Comparison of ENCODE assay signal across 8 cellular contexts in the genomic region with DNA sequence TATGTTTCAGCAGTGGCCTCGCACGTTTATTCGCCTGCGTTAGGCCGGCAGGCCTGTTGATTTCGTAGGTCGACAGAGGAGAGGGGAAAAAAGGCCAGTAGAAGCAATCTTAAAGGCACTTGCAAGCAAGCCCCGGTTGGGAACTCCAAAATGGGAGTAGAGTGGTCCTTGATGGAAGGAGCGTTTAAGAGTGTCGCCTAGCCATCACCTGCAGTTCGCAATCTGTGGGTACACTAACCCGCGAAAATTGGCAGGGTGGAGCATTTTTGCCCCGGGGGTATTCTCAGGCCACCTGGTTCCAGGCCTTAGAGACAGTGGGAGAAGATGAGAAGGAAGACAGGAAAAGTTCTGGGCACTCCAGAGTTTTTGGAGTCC. TPM values are rescaled to one million over a fixed set of nuclear protein-coding genes. Genes with fewer than 3 reads are reported as not detected.
DNase-seq lines count a peak whose midpoint lies in the region; ATAC-seq, FAIRE-seq and TF ChIP-seq lines count a peak whose summit lies in the region.

No MANE protein-coding gene starts in this region.

- peaks cover 43% of the 10 kb centered on the region for H4K20me1 ChIP-seq in K562 (replicated peaks; ENCODE audit: control insufficient read depth, insufficient read depth, low read length)

- peak; percentile 23 for FAIRE-seq in K562 (lab: Jason Lieb, UNC)

- no peak overlapping the region for H4K8ac ChIP-seq in mesenchymal stem cell (ENCODE audit: low read length)

- peak overlapping the region; percentile 89 to 93 for H3K4me3 ChIP-seq in right atrium auricular region
- peak overlapping the region; percentile 91 for H3K4me3 ChIP-seq in K562
- H3K4me3 ChIP-seq in mesenchymal stem cell (ENCODE audit: insufficient read depth in 1 of 2, low read depth in 1 of 2, low read length in 2 of 2): peak overlapping the region; percentile 75 to 95

- H3K4me2 ChIP-seq in K562 (ENCODE audit: insufficient read depth, low read length): peak overlapping the region; percentile 96
- H3K4me2 ChIP-seq in mesenchymal stem cell (ENCODE audit: low read length, poor library complexity, severe bottlenecking): peak overlapping the region; percentile 76

- in situ Hi-C loops in K562 (cut with MboI): no loop called here

- POLR2A ChIA-PET in K562 (lab: Yijun Ruan, JAX): interaction anchor here (0.9 to 2.6 kb wide), 5 partner anchors 11 to 469 kb away, joined by 3 to 10 read pairs (median 5); partner anchors contain the start of gene XBP1

- no peak for ATAC-seq in K562
- ATAC-seq in HG03095 (IDR thresholded peaks at IDR 0.05; ENCODE audit: unreplicated experiment): no peak
- ATAC-seq in HG03139 (IDR thresholded peaks at IDR 0.05; ENCODE audit: unreplicated experiment): no peak
- ATAC-seq in GM18909 (IDR thresholded peaks at IDR 0.05; ENCODE audit: poor library complexity, unreplicated experiment): no peak

- peak overlapping the region in 1 of 2 experiments; percentile 58 for H3K14ac ChIP-seq in mesenchymal stem cell (ENCODE audit: low read length in 2 of 2)

- CTCF ChIA-PET in K562 (lab: Yijun Ruan, JAX; ENCODE audit: low intra/inter-chr PET ratio): no interaction called here

- no peaks in the 10 kb centered on the region for H3K27me3 ChIP-seq in right atrium auricular region
- no peaks in the 10 kb centered on the region for H3K27me3 ChIP-seq in K562 (ENCODE audit: control insufficient read depth in 2 of 2, insufficient read depth in 2 of 2, low read length in 2 of 2)
- H3K27me3 ChIP-seq in mesenchymal stem cell (ENCODE audit: control insufficient read depth in 1 of 2, insufficient read depth in 1 of 2, low read length in 2 of 2): no peaks in the 10 kb centered on the region

- H3K79me2 ChIP-seq in K562 (ENCODE audit: control insufficient read depth, insufficient read depth, low read length): peaks cover 87% of the 10 kb centered on the region

- no peak overlapping the region for H4K91ac ChIP-seq in mesenchymal stem cell (ENCODE audit: low read length)

- no peak overlapping the region for H3K18ac ChIP-seq in mesenchymal stem cell (ENCODE audit: low read depth in 1 of 2, low read length in 2 of 2)

- H3K9me1 ChIP-seq in K562 (ENCODE audit: control insufficient read depth, insufficient read depth, low read length): peaks cover 6% of the 10 kb centered on the region

- WGBS in K562 (ENCODE audit: insufficient coverage, low coverage, missing lambda C conversion rate): 0% methylated on average over 14 of the region's 14 CpGs
- 4% methylated on average over 14 of the region's 14 CpGs for WGBS in mesenchymal stem cell

- H2BK12ac ChIP-seq in mesenchymal stem cell (ENCODE audit: low read length in 2 of 2): no peak overlapping the region

- H2AFZ ChIP-seq in K562 (ENCODE audit: low read depth, low read length) (no peak overlapping the region), mesenchymal stem cell (ENCODE audit: low read depth, low read length) (no peak overlapping the region)

- DNase-seq in right atrium auricular region (ENCODE audit: low spot score) (peak; percentile 40), cardiac septum (ENCODE audit: low spot score) (no peak), K562 (ENCODE audit: extremely low read depth in 1 of 4, low spot score in 3 of 4) (no peak), mesenchymal stem cell (peak; percentile 13)
- no peak for DNase-seq in stimulated activated CD4-positive, alpha-beta T cell treated with anti-CD3 and anti-CD28 coated beads, Interleukin-2, amount 100 ng/mL, for 48 hours

- peaks cover 12% of the 10 kb centered on the region for H3K79me1 ChIP-seq in mesenchymal stem cell (replicated peaks; ENCODE audit: low read length, poor library complexity, severe bottlenecking)

- no TSS peak for BruUV-seq in K562 (replicated peaks; lab: Mats Ljungman, UMichigan)

- peaks cover 0 to 53% of the 10 kb centered on the region in 2 donors for H3K4me1 ChIP-seq in right atrium auricular region
- H3K4me1 ChIP-seq in K562 (replicated peaks in 1 of 2; ENCODE audit: control insufficient read depth in 2 of 2, insufficient read depth in 2 of 2, low read length in 2 of 2): peaks cover 17 to 31% of the 10 kb centered on the region in 2 experiments; a peak in 4 of 5 replicates
- H3K4me1 ChIP-seq in mesenchymal stem cell (ENCODE audit: control insufficient read depth, insufficient read depth, low read depth, low read length): peaks cover 15% of the 10 kb centered on the region

- intact Hi-C loops in cardiac septum (cut with DNase I) (loop anchor here (2.0 kb wide), 1 partner anchor 38 kb away; the partner anchor contains the start of gene GAS2L1), K562 (cut with micrococcal nuclease) (loop anchor here (10.0 kb wide), 1 partner anchor 384 kb away; the partner anchor contains the start of gene ZNRF3)

- H2AK5ac ChIP-seq in mesenchymal stem cell (ENCODE audit: low read length, severe bottlenecking): peak overlapping the region; percentile 43

- H3K36me3 ChIP-seq in right atrium auricular region: peaks cover 33% of the 10 kb centered on the region
- H3K36me3 ChIP-seq in K562 (ENCODE audit: control insufficient read depth, insufficient read depth, low read length): peaks cover 76% of the 10 kb centered on the region
- H3K36me3 ChIP-seq in mesenchymal stem cell (ENCODE audit: control insufficient read depth in 1 of 2, insufficient read depth in 2 of 2, low read depth in 1 of 2, low read length in 2 of 2): peaks cover 18 to 61% of the 10 kb centered on the region in 2 experiments

- H3K27ac ChIP-seq in right atrium auricular region: peak overlapping the region; percentile 99
- peak overlapping the region; percentile 100 for H3K27ac ChIP-seq in K562 (ENCODE audit: extremely low read depth, low read depth, low read length)
- peak overlapping the region; percentile 50 for H3K27ac ChIP-seq in mesenchymal stem cell (ENCODE audit: low read length, poor library complexity, severe bottlenecking)

- H3K4ac ChIP-seq in mesenchymal stem cell (ENCODE audit: low read depth in 1 of 2, low read length in 2 of 2): peak overlapping the region in 1 of 2 experiments; percentile 96

- TF ChIP-seq CTCF in right atrium auricular region (IDR thresholded peaks at IDR 0.05) (no peak), K562 (IDR thresholded peaks at IDR 0.05 in 2 of 3, conservative IDR thresholded peaks at IDR 0.05 in 1 of 3; ENCODE audit: insufficient read depth in 2 of 3, low read depth in 1 of 3, low read length in 3 of 3) (no peak)

- H2BK5ac ChIP-seq in mesenchymal stem cell (ENCODE audit: low read depth, low read length, poor library complexity, severe bottlenecking): no peak overlapping the region

- TF ChIP-seq POLR2A in K562 (conservative IDR thresholded peaks at IDR 0.05): no peak

- no peak overlapping the region for H3K23ac ChIP-seq in mesenchymal stem cell (ENCODE audit: low read length in 2 of 2)

- no peak for TF ChIP-seq EP300 in K562 (IDR thresholded peaks at IDR 0.05; ENCODE audit: low read length)

- no peak overlapping the region for H2BK120ac ChIP-seq in mesenchymal stem cell (ENCODE audit: low read depth, low read length)

- TF ChIP-seq RAD21 in K562 (CRISPR knock-in tag; conservative IDR thresholded peaks at IDR 0.05 in 1 of 2, IDR thresholded peaks at IDR 0.05 in 1 of 2): no peak

- H2BK15ac ChIP-seq in mesenchymal stem cell (ENCODE audit: low read depth, poor library complexity, severe bottlenecking): no peak overlapping the region

- H3K9ac ChIP-seq in K562 (ENCODE audit: insufficient read depth in 1 of 2, low read depth in 2 of 2, low read length in 2 of 2): peak overlapping the region; percentile 100
- peak overlapping the region; percentile 97 for H3K9ac ChIP-seq in mesenchymal stem cell (ENCODE audit: low read length)

- H3K9me3 ChIP-seq in right atrium auricular region (no peaks in the 10 kb centered on the region), K562 (replicated peaks; ENCODE audit: control insufficient read depth, insufficient read depth, low read depth, low read length) (no peaks in the 10 kb centered on the region), mesenchymal stem cell (ENCODE audit: control insufficient read depth, low read length) (no peaks in the 10 kb centered on the region)

RNA-seq across cellular contexts. Expression of gene EWSR1, which starts 1.1 kb away (rescaled TPM):
- total RNA-seq in right atrium auricular region: 100 to 1,000 TPM; 153 to 179 TPM
- total RNA-seq in cardiac septum: 138 TPM
- 290 and 407 TPM in 2 replicates for total RNA-seq in K562 (2011; cell fraction: chromatin; rRNA removed; ENCODE audit: low replicate concordance)
- 162 and 182 TPM in 2 replicates for total RNA-seq in K562 (2011; cell fraction: nucleolus; rRNA removed)
- 269 and 319 TPM in 2 replicates for total RNA-seq in K562 (2011; cell fraction: nucleoplasm; rRNA removed)
- 283 and 302 TPM in 2 replicates for total RNA-seq in K562 (2014; rRNA removed)
- 131 and 132 TPM in 2 replicates for total RNA-seq in K562 (2014; rRNA removed; fragmentation: Illumina TruSeq; extraction: Trizol)
- total RNA-seq in K562 (2015; rRNA removed; fragmentation: Illumina TruSeq; extraction: Trizol): 172 and 181 TPM in 2 replicates
- 233 and 254 TPM in 2 replicates for total RNA-seq in K562 (2021)
- 239 and 279 TPM in 2 replicates for polyA plus RNA-seq in K562 (2011; rRNA removed)
- 452 and 650 TPM in 2 replicates for polyA plus RNA-seq in K562 (2011; cell fraction: cytosol; rRNA removed)
- polyA plus RNA-seq in K562 (2011; cell fraction: nucleus; rRNA removed): 519 and 665 TPM in 2 replicates
- 205 and 340 TPM in 2 replicates for polyA plus RNA-seq in K562 (2012)
- 375 and 450 TPM in 2 replicates for polyA plus RNA-seq in K562 (2014; fragmentation: Illumina TruSeq; extraction: Trizol)
- polyA plus RNA-seq in K562 (2014; fragmentation: Nextera tagmentation; extraction: Ambion mirVana): 100 to 1,000 TPM in 1 of 2 experiments, 10 to 100 TPM in 1; 83.3 to 101 TPM
- polyA plus RNA-seq in K562 (2014; rRNA removed): 245 and 263 TPM in 2 replicates
- 228 and 290 TPM in 2 replicates for polyA minus RNA-seq in K562 (2011; rRNA and poly(A)+ RNA removed)
- 181 and 192 TPM in 2 replicates for polyA minus RNA-seq in K562 (2011; cell fraction: cytosol; rRNA and poly(A)+ RNA removed)
- 106 and 173 TPM in 2 replicates for polyA minus RNA-seq in K562 (2011; cell fraction: nucleus; rRNA and poly(A)+ RNA removed)
- polyA plus RNA-seq in mesenchymal stem cell (2013, experiment 1 of 2): 174 TPM
- polyA plus RNA-seq in mesenchymal stem cell (2013, experiment 2 of 2): 172 TPM

RNA-seq across cellular contexts. Expression of gene RHBDD3, which starts 1.4 kb away (rescaled TPM):
- total RNA-seq in right atrium auricular region: 10 to 100 TPM; 16.5 to 23.4 TPM
- 16.7 TPM for total RNA-seq in cardiac septum
- total RNA-seq in K562 (2011; cell fraction: chromatin; rRNA removed; ENCODE audit: low replicate concordance): 10.9 and 42.9 TPM in 2 replicates
- total RNA-seq in K562 (2011; cell fraction: nucleolus; rRNA removed): 47.1 and 51.4 TPM in 2 replicates
- total RNA-seq in K562 (2011; cell fraction: nucleoplasm; rRNA removed): 27.9 and 28.5 TPM in 2 replicates
- 30.9 and 37.1 TPM in 2 replicates for total RNA-seq in K562 (2014; rRNA removed)
- total RNA-seq in K562 (2014; rRNA removed; fragmentation: Illumina TruSeq; extraction: Trizol): 7.3 and 8.5 TPM in 2 replicates
- 18.0 and 20.8 TPM in 2 replicates for total RNA-seq in K562 (2015; rRNA removed; fragmentation: Illumina TruSeq; extraction: Trizol)
- 29.9 and 30.3 TPM in 2 replicates for total RNA-seq in K562 (2021)
- polyA plus RNA-seq in K562 (2011; rRNA removed): 14.0 and 17.4 TPM in 2 replicates
- 21.8 and 63.3 TPM in 2 replicates for polyA plus RNA-seq in K562 (2011; cell fraction: cytosol; rRNA removed)
- 18.2 and 35.0 TPM in 2 replicates for polyA plus RNA-seq in K562 (2011; cell fraction: nucleus; rRNA removed)
- 22.9 and 35.2 TPM in 2 replicates for polyA plus RNA-seq in K562 (2012)
- 10.2 and 20.1 TPM in 2 replicates for polyA plus RNA-seq in K562 (2014; fragmentation: Illumina TruSeq; extraction: Trizol)
- 1 to 10 TPM in 1 of 2 experiments, under 1 TPM in 1; 0.32 to 1.2 TPM for polyA plus RNA-seq in K562 (2014; fragmentation: Nextera tagmentation; extraction: Ambion mirVana)
- 35.6 and 39.3 TPM in 2 replicates for polyA plus RNA-seq in K562 (2014; rRNA removed)
- polyA minus RNA-seq in K562 (2011; rRNA and poly(A)+ RNA removed): 2.8 and 5.3 TPM in 2 replicates
- polyA minus RNA-seq in K562 (2011; cell fraction: cytosol; rRNA and poly(A)+ RNA removed): 9.1 and 13.8 TPM in 2 replicates
- 10.9 and 11.4 TPM in 2 replicates for polyA minus RNA-seq in K562 (2011; cell fraction: nucleus; rRNA and poly(A)+ RNA removed)
- 22.5 TPM for polyA plus RNA-seq in mesenchymal stem cell (2013, experiment 1 of 2)
- 22.7 TPM for polyA plus RNA-seq in mesenchymal stem cell (2013, experiment 2 of 2)

RNA-seq across cellular contexts. Expression of gene GAS2L1, which starts 37.2 kb away (rescaled TPM):
- 10 to 100 TPM; 19.4 to 28.0 TPM for total RNA-seq in right atrium auricular region
- 13.0 TPM for total RNA-seq in cardiac septum
- 22.3 and 60.1 TPM in 2 replicates for total RNA-seq in K562 (2011; cell fraction: chromatin; rRNA removed; ENCODE audit: low replicate concordance)
- total RNA-seq in K562 (2011; cell fraction: nucleolus; rRNA removed): 28.4 and 30.7 TPM in 2 replicates
- 27.4 and 41.5 TPM in 2 replicates for total RNA-seq in K562 (2011; cell fraction: nucleoplasm; rRNA removed)
- 7.0 and 9.5 TPM in 2 replicates for total RNA-seq in K562 (2014; rRNA removed)
- total RNA-seq in K562 (2014; rRNA removed; fragmentation: Illumina TruSeq; extraction: Trizol): 1.3 and 1.5 TPM in 2 replicates
- total RNA-seq in K562 (2015; rRNA removed; fragmentation: Illumina TruSeq; extraction: Trizol): 4.8 and 5.4 TPM in 2 replicates
- 19.7 and 21.4 TPM in 2 replicates for total RNA-seq in K562 (2021)
- polyA plus RNA-seq in K562 (2011; rRNA removed): 3.2 and 5.1 TPM in 2 replicates
- polyA plus RNA-seq in K562 (2011; cell fraction: cytosol; rRNA removed): 4.3 and 19.2 TPM in 2 replicates
- polyA plus RNA-seq in K562 (2011; cell fraction: nucleus; rRNA removed): 22.5 and 43.5 TPM in 2 replicates
- polyA plus RNA-seq in K562 (2012): 8.3 and 13.9 TPM in 2 replicates
- 2.4 and 6.6 TPM in 2 replicates for polyA plus RNA-seq in K562 (2014; fragmentation: Illumina TruSeq; extraction: Trizol)
- polyA plus RNA-seq in K562 (2014; fragmentation: Nextera tagmentation; extraction: Ambion mirVana): under 1 TPM; 0.56 to 0.94 TPM
- polyA plus RNA-seq in K562 (2014; rRNA removed): 14.3 and 17.2 TPM in 2 replicates
- polyA minus RNA-seq in K562 (2011; rRNA and poly(A)+ RNA removed): 0.66 and 3.1 TPM in 2 replicates
- polyA minus RNA-seq in K562 (2011; cell fraction: cytosol; rRNA and poly(A)+ RNA removed): 6.4 and 6.5 TPM in 2 replicates
- polyA minus RNA-seq in K562 (2011; cell fraction: nucleus; rRNA and poly(A)+ RNA removed): 9.4 and 9.8 TPM in 2 replicates
- polyA plus RNA-seq in mesenchymal stem cell (2013, experiment 1 of 2): 21.8 TPM
- 22.6 TPM for polyA plus RNA-seq in mesenchymal stem cell (2013, experiment 2 of 2)

RNA-seq across cellular contexts. Expression of gene RASL10A, which starts 46.3 kb away (rescaled TPM):
- 1 to 10 TPM; 1.1 to 1.8 TPM for total RNA-seq in right atrium auricular region
- total RNA-seq in cardiac septum: 1.3 TPM
- total RNA-seq in K562 (2011; cell fraction: chromatin; rRNA removed; ENCODE audit: low replicate concordance): 1.7 TPM in 1 of 2 replicates, not detected in the other
- 1.3 and 1.6 TPM in 2 replicates for total RNA-seq in K562 (2011; cell fraction: nucleolus; rRNA removed)
- total RNA-seq in K562 (2011; cell fraction: nucleoplasm; rRNA removed): 0.95 and 1.1 TPM in 2 replicates
- total RNA-seq in K562 (2014; rRNA removed): 0.53 and 0.95 TPM in 2 replicates
- 0.25 TPM in 1 of 2 replicates, not detected in the other for total RNA-seq in K562 (2014; rRNA removed; fragmentation: Illumina TruSeq; extraction: Trizol)
- not detected in 2 replicates for total RNA-seq in K562 (2015; rRNA removed; fragmentation: Illumina TruSeq; extraction: Trizol)
- total RNA-seq in K562 (2021): 0.49 and 0.60 TPM in 2 replicates
- polyA plus RNA-seq in K562 (2011; rRNA removed): 0.37 and 0.40 TPM in 2 replicates
- polyA plus RNA-seq in K562 (2011; cell fraction: cytosol; rRNA removed): 0.10 and 2.2 TPM in 2 replicates
- 0.86 and 3.9 TPM in 2 replicates for polyA plus RNA-seq in K562 (2011; cell fraction: nucleus; rRNA removed)
- polyA plus RNA-seq in K562 (2012): 0.29 and 0.35 TPM in 2 replicates
- not detected in 2 replicates for polyA plus RNA-seq in K562 (2014; fragmentation: Illumina TruSeq; extraction: Trizol)
- under 1 TPM in 1 of 2 experiments, not detected in 1; 0.17 TPM for polyA plus RNA-seq in K562 (2014; fragmentation: Nextera tagmentation; extraction: Ambion mirVana)
- 0.54 and 1.2 TPM in 2 replicates for polyA plus RNA-seq in K562 (2014; rRNA removed)
- not detected in 2 replicates for polyA minus RNA-seq in K562 (2011; rRNA and poly(A)+ RNA removed)
- polyA minus RNA-seq in K562 (2011; cell fraction: cytosol; rRNA and poly(A)+ RNA removed): not detected in 2 replicates
- 0.67 TPM in 1 of 2 replicates, not detected in the other for polyA minus RNA-seq in K562 (2011; cell fraction: nucleus; rRNA and poly(A)+ RNA removed)
- polyA plus RNA-seq in mesenchymal stem cell (2013, experiment 1 of 2): 0.06 TPM
- 0.04 TPM for polyA plus RNA-seq in mesenchymal stem cell (2013, experiment 2 of 2)

Comparison
In these comparisons a context has a peak if more than half of its experiments do, and no peak if none do; other contexts are left out.
1. DNase-seq: peak in right atrium auricular region (single experiment) and mesenchymal stem cell (single experiment); none in cardiac septum (single experiment), K562 (0 of 4) and stimulated activated CD4-positive, alpha-beta T cell treated with anti-CD3 and anti-CD28 coated beads, Interleukin-2, amount 100 ng/mL, for 48 hours (0 of 2).
2. H3K27ac ChIP-seq: peak in every context shown above with its lines; median percentile 100 in K562; 99 in right atrium auricular region; 50 in mesenchymal stem cell.
3. Peak in every context shown above with its lines, with median percentiles within 50 percentile points of each other: H3K4me3 ChIP-seq.